In the genomic region with DNA sequence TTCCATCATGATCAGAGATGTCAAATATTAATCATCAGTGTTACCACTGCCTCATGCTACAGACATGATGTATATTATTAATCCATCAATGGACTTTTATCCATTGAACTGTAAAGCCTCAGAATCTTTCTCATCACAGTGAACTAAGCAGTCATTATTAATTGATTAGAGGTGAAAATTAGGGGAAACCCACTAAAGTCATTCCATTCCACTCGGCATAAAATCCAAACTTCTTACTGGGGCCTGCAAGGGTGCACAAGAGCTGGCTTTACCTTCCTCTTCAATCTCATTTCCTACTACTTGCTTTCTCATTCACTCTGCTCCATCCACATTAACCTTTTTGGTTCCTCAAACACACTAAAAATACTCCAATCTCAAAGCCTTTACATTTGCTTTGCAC, we compare ENCODE assay signal across 1 cellular context.
TF ChIP-seq lines count a peak whose summit lies in the region.

No MANE protein-coding gene starts in this region.

TF ChIP-seq in GM12878, 131 proteins besides CTCF, POLR2A, EP300 and RAD21 (continued from another document):
- no peak for TF ChIP-seq SMAD1 (IDR thresholded peaks at IDR 0.05; ENCODE audit: low read depth, partially characterized antibody)
- TF ChIP-seq, protein P1, sequence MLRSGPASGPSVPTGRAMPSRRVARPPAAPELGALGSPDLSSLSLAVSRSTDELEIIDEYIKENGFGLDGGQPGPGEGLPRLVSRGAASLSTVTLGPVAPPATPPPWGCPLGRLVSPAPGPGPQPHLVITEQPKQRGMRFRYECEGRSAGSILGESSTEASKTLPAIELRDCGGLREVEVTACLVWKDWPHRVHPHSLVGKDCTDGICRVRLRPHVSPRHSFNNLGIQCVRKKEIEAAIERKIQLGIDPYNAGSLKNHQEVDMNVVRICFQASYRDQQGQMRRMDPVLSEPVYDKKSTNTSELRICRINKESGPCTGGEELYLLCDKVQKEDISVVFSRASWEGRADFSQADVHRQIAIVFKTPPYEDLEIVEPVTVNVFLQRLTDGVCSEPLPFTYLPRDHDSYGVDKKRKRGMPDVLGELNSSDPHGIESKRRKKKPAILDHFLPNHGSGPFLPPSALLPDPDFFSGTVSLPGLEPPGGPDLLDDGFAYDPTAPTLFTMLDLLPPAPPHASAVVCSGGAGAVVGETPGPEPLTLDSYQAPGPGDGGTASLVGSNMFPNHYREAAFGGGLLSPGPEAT (IDR thresholded peaks at IDR 0.05; ENCODE audit: low read depth): 0 out of 2 replicates have a peak, but pooled peaks have one; percentile 22
- peak; percentile 68 for TF ChIP-seq JUNB (IDR thresholded peaks at IDR 0.05)
- no peak for TF ChIP-seq SREBF1 (IDR thresholded peaks at IDR 0.05; ENCODE audit: low read length)
- TF ChIP-seq CREB1 (IDR thresholded peaks at IDR 0.05; ENCODE audit: low read depth): no peak
- TF ChIP-seq MEF2B (IDR thresholded peaks at IDR 0.05; ENCODE audit: partially characterized antibody, poor library complexity, severe bottlenecking): no peak
- 0 out of 2 replicates have a peak, but pooled peaks have one; percentile 27 for TF ChIP-seq CREM (IDR thresholded peaks at IDR 0.05; ENCODE audit: low read depth)
- TF ChIP-seq FOXK2 (IDR thresholded peaks at IDR 0.05): no peak
- TF ChIP-seq BCL11A (IDR thresholded peaks at IDR 0.05; ENCODE audit: low read depth, low read length): peak; percentile 36; the same call in 1 of the 2 replicates
- TF ChIP-seq RB1 (IDR thresholded peaks at IDR 0.05; ENCODE audit: borderline replicate concordance): no peak
- TF ChIP-seq MXI1 (IDR thresholded peaks at IDR 0.05; ENCODE audit: low read depth, low read length): no peak
- peak; percentile 65; the same call in 1 of the 2 replicates for TF ChIP-seq NFIC (IDR thresholded peaks at IDR 0.05; ENCODE audit: low read depth, low read length)
- 0 out of 2 replicates have a peak, but pooled peaks have one; percentile 34 for TF ChIP-seq EED (IDR thresholded peaks at IDR 0.05; ENCODE audit: low read depth)
- TF ChIP-seq, protein P2, sequence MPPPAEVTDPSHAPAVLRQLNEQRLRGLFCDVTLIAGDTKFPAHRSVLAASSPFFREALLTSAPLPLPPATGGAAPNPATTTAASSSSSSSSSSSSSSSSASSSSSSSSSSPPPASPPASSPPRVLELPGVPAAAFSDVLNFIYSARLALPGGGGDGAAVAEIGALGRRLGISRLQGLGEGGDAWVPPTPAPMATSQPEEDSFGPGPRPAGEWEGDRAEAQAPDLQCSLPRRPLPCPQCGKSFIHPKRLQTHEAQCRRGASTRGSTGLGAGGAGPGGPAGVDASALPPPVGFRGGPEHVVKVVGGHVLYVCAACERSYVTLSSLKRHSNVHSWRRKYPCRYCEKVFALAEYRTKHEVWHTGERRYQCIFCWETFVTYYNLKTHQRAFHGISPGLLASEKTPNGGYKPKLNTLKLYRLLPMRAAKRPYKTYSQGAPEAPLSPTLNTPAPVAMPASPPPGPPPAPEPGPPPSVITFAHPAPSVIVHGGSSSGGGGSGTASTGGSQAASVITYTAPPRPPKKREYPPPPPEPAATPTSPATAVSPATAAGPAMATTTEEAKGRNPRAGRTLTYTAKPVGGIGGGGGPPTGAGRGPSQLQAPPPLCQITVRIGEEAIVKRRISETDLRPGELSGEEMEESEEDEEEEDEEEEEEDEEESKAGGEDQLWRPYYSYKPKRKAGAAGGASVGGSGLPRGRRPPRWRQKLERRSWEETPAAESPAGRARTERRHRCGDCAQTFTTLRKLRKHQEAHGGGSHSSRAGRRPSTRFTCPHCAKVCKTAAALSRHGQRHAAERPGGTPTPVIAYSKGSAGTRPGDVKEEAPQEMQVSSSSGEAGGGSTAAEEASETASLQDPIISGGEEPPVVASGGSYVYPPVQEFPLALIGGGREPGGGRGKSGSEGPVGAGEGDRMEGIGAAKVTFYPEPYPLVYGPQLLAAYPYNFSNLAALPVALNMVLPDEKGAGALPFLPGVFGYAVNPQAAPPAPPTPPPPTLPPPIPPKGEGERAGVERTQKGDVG (CRISPR knock-in tag; IDR thresholded peaks at IDR 0.05): no peak
- no peak for TF ChIP-seq BMI1 (IDR thresholded peaks at IDR 0.05; ENCODE audit: borderline replicate concordance)
- TF ChIP-seq STAT3 (IDR thresholded peaks at IDR 0.05; ENCODE audit: low read depth, low read length): no peak
- TF ChIP-seq, protein P3, sequence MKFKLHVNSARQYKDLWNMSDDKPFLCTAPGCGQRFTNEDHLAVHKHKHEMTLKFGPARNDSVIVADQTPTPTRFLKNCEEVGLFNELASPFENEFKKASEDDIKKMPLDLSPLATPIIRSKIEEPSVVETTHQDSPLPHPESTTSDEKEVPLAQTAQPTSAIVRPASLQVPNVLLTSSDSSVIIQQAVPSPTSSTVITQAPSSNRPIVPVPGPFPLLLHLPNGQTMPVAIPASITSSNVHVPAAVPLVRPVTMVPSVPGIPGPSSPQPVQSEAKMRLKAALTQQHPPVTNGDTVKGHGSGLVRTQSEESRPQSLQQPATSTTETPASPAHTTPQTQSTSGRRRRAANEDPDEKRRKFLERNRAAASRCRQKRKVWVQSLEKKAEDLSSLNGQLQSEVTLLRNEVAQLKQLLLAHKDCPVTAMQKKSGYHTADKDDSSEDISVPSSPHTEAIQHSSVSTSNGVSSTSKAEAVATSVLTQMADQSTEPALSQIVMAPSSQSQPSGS (IDR thresholded peaks at IDR 0.05; ENCODE audit: low read length): peak; percentile 47; the same call in 1 of the 2 replicates
TF ChIP-seq in GM12878: peak in this region for 8.
